31 cellular contexts compared by ENCODE assay signal in the genomic region with DNA sequence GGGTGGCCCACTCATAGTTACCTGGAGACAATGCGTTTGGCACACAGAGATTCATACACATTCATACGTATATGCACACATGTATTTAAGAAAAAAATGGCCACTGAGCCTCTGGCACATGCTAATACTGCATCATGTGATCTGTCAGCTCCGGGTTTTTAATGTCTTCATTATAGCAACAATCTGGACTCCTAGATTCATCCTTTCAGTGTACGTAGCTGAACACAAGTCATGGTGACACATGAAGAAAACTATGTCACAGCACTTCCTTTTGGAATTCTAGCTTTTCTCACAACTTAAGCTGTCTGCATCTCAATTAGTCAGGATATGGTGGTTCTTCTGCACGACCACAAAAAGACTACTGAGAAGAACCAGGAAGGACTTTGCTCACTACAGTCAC. TPM values are rescaled to one million over a fixed set of nuclear protein-coding genes. Genes with fewer than 3 reads are reported as not detected.
DNase-seq lines count a peak whose midpoint lies in the region; ATAC-seq, FAIRE-seq and TF ChIP-seq lines count a peak whose summit lies in the region.
"Had no signal": no experiment of that assay in that cellular context is flagged by ENCODE, and none has a peak within 500 bp of the region (broad histone marks: within the 10 kb centered on the region; RNA-seq: fewer than 3 reads in every experiment).

No MANE protein-coding gene starts in this region.

- 3% methylated on average over 5 of the region's 5 CpGs for WGBS in K562 (ENCODE audit: insufficient coverage, low coverage, missing lambda C conversion rate)
- WGBS in mesenchymal stem cell = 57% methylated on average over 5 of the region's 5 CpGs
- 79% methylated on average over 5 of the region's 5 CpGs for WGBS in esophagus muscularis mucosa

- H3K9me1 ChIP-seq in K562 (ENCODE audit: control insufficient read depth, insufficient read depth, low read length) = no peaks in the 10 kb centered on the region

- no peak for FAIRE-seq in K562 (lab: Jason Lieb, UNC)
- FAIRE-seq: G401.6 had no signal

- intact Hi-C loops in K562 (cut with micrococcal nuclease) = no loop called here
- intact Hi-C loops in esophagus muscularis mucosa (cut with DNase I) = no loop called here

- no peak overlapping the region for H3K14ac ChIP-seq in mesenchymal stem cell (ENCODE audit: low read length in 2 of 2)

- no peaks in the 10 kb centered on the region for H3K79me2 ChIP-seq in K562 (ENCODE audit: control insufficient read depth, insufficient read depth, low read length)

- TF ChIP-seq CTCF in HFFc6 (IDR thresholded peaks at IDR 0.05) (no peak), K562 (IDR thresholded peaks at IDR 0.05 in 2 of 3, conservative IDR thresholded peaks at IDR 0.05 in 1 of 3; ENCODE audit: insufficient read depth in 2 of 3, low read depth in 1 of 3, low read length in 3 of 3) (no peak), esophagus muscularis mucosa (IDR thresholded peaks at IDR 0.05) (no peak)

- no peak for TF ChIP-seq POLR2A in K562 (conservative IDR thresholded peaks at IDR 0.05)
- no peak for TF ChIP-seq POLR2A in esophagus muscularis mucosa (IDR thresholded peaks at IDR 0.05; ENCODE audit: low read depth)

- no TSS peak for BruUV-seq in K562 (replicated peaks; lab: Mats Ljungman, UMichigan)

- no peaks in the 10 kb centered on the region for H3K79me1 ChIP-seq in mesenchymal stem cell (replicated peaks; ENCODE audit: low read length, poor library complexity, severe bottlenecking)

- no peak overlapping the region for H2BK120ac ChIP-seq in mesenchymal stem cell (ENCODE audit: low read depth, low read length)

- H3K27ac Mint-ChIP-seq in HFFc6 = no peak overlapping the region
- H3K27ac Mint-ChIP-seq: activated CD8-positive, alpha-beta memory T cell treated with anti-CD3 and anti-CD28 coated beads, Interleukin-2, amount 10 ng/mL, durations not matched to agents 7 days and 5 days; activated T-cell treated with anti-CD3 and anti-CD28 coated beads, Interleukin-2, amount 50 U/mL, for 72 hours; B cell; CD8-positive, alpha-beta memory T cell; GM23338; IgD-negative memory B cell; neural progenitor cell; stimulated activated naive B cell treated with anti-CD40 and anti-IgM and Interleukin-4, amounts not matched to agents 10 μg/mL and 1 μg/mL and 100 μg/mL, for 72 hours; WTC11 had no signal

- no peak overlapping the region for H4K91ac ChIP-seq in mesenchymal stem cell (ENCODE audit: low read length)

- in situ Hi-C loops in K562 (cut with MboI) = loop anchor here (25.0 kb wide), 1 partner anchor 472 kb away; a partner anchor contains a TSS

- peaks cover 3% of the 10 kb centered on the region for H3K27me3 Mint-ChIP-seq in HFFc6 (ENCODE audit: insufficient read depth)
- H3K27me3 Mint-ChIP-seq: IgD-negative memory B cell; stimulated activated naive B cell treated with anti-CD40 and anti-IgM and Interleukin-4, amounts not matched to agents 10 μg/mL and 1 μg/mL and 100 μg/mL, for 72 hours had no signal

- H3K27ac ChIP-seq in K562 (ENCODE audit: extremely low read depth, low read depth, low read length) (no peak overlapping the region), mesenchymal stem cell (ENCODE audit: low read length, poor library complexity, severe bottlenecking) (no peak overlapping the region), esophagus muscularis mucosa (replicated peaks in 1 of 4) (no peak overlapping the region)
- H3K27ac ChIP-seq: epithelial cell of prostate, foreskin keratinocyte, neural progenitor cell, Peyer's patch had no signal

- H3K36me3 ChIP-seq in K562 (ENCODE audit: control insufficient read depth, insufficient read depth, low read length) (no peaks in the 10 kb centered on the region), mesenchymal stem cell (ENCODE audit: control insufficient read depth in 1 of 2, insufficient read depth in 2 of 2, low read depth in 1 of 2, low read length in 2 of 2) (peaks cover 2 to 4% of the 10 kb centered on the region in 2 experiments), esophagus muscularis mucosa (no peaks in the 10 kb centered on the region)
- H3K36me3 ChIP-seq: neural progenitor cell, Peyer's patch had no signal

- H3K18ac ChIP-seq in mesenchymal stem cell (ENCODE audit: low read depth in 1 of 2, low read length in 2 of 2) = no peak overlapping the region

- H2BK15ac ChIP-seq in mesenchymal stem cell (ENCODE audit: low read depth, poor library complexity, severe bottlenecking) = no peak overlapping the region

- H2AK5ac ChIP-seq in mesenchymal stem cell (ENCODE audit: low read length, severe bottlenecking) = no peak overlapping the region

- H3K9ac ChIP-seq in K562 (ENCODE audit: insufficient read depth in 1 of 2, low read depth in 2 of 2, low read length in 2 of 2) = no peak overlapping the region
- no peak overlapping the region for H3K9ac ChIP-seq in mesenchymal stem cell (ENCODE audit: low read length)
- H3K9ac ChIP-seq: neural progenitor cell had no signal

- H3K4me2 ChIP-seq in K562 (ENCODE audit: insufficient read depth, low read length) (no peak overlapping the region), mesenchymal stem cell (ENCODE audit: low read length, poor library complexity, severe bottlenecking) (no peak overlapping the region)
- H3K4me2 ChIP-seq: GM23338, neural progenitor cell had no signal

- ATAC-seq in K562 = no peak
- no peak for ATAC-seq in GM21528 (IDR thresholded peaks at IDR 0.05; ENCODE audit: low FRiP score, unreplicated experiment)
- ATAC-seq: activated CD8-positive, alpha-beta memory T cell treated with anti-CD3 and anti-CD28 coated beads, Interleukin-2, amount 10 ng/mL, durations not matched to agents 7 days and 5 days; activated T-cell treated with anti-CD3 and anti-CD28 coated beads, Interleukin-2, amount 50 U/mL, for 72 hours; foreskin keratinocyte; GM23338; sciatic nerve; stimulated activated naive B cell treated with anti-CD40 and anti-IgM and Interleukin-4, amounts not matched to agents 10 μg/mL and 1 μg/mL and 100 μg/mL, for 72 hours; WTC11 had no signal

- H2BK5ac ChIP-seq in mesenchymal stem cell (ENCODE audit: low read depth, low read length, poor library complexity, severe bottlenecking) = no peak overlapping the region

- H3K4me1 Mint-ChIP-seq in HFFc6 (ENCODE audit: low read depth) = peaks cover 18% of the 10 kb centered on the region
- H3K4me1 Mint-ChIP-seq: activated CD8-positive, alpha-beta memory T cell treated with anti-CD3 and anti-CD28 coated beads, Interleukin-2, amount 10 ng/mL, durations not matched to agents 7 days and 5 days; B cell; CD8-positive, alpha-beta memory T cell; GM23338; IgD-negative memory B cell; neural progenitor cell; WTC11 had no signal

- no peak for TF ChIP-seq RAD21 in K562 (CRISPR knock-in tag; conservative IDR thresholded peaks at IDR 0.05 in 1 of 2, IDR thresholded peaks at IDR 0.05 in 1 of 2)

- H3K4me3 ChIP-seq in K562 = no peak overlapping the region
- no peak overlapping the region for H3K4me3 ChIP-seq in mesenchymal stem cell (ENCODE audit: insufficient read depth in 1 of 2, low read depth in 1 of 2, low read length in 2 of 2)
- H3K4me3 ChIP-seq in esophagus muscularis mucosa = no peak overlapping the region
- H3K4me3 ChIP-seq: GM23338, neural progenitor cell, Peyer's patch had no signal

- CTCF ChIA-PET in K562 (lab: Yijun Ruan, JAX; ENCODE audit: low intra/inter-chr PET ratio) = no interaction called here

- POLR2A ChIA-PET in K562 (lab: Yijun Ruan, JAX) = interaction anchor here (0.7 to 0.9 kb wide), 2 partner anchors 11 to 14 kb away, joined by 4 to 5 read pairs; no protein-coding TSS in a partner anchor

- no peak overlapping the region for H2AFZ ChIP-seq in K562 (ENCODE audit: low read depth, low read length)
- H2AFZ ChIP-seq in mesenchymal stem cell (ENCODE audit: low read depth, low read length) = no peak overlapping the region
- H2AFZ ChIP-seq: GM23338, neural progenitor cell had no signal

- peaks cover 0 to 22% of the 10 kb centered on the region in 2 experiments; a peak in 4 of 5 replicates for H3K27me3 ChIP-seq in K562 (ENCODE audit: control insufficient read depth in 2 of 2, insufficient read depth in 2 of 2, low read length in 2 of 2)
- no peaks in the 10 kb centered on the region for H3K27me3 ChIP-seq in mesenchymal stem cell (ENCODE audit: control insufficient read depth in 1 of 2, insufficient read depth in 1 of 2, low read length in 2 of 2)
- H3K27me3 ChIP-seq in esophagus muscularis mucosa = no peaks in the 10 kb centered on the region
- H3K27me3 ChIP-seq: foreskin keratinocyte, neural progenitor cell, Peyer's patch had no signal

- no peaks in the 10 kb centered on the region for H4K20me1 ChIP-seq in K562 (replicated peaks; ENCODE audit: control insufficient read depth, insufficient read depth, low read length)

- no peak overlapping the region for H4K8ac ChIP-seq in mesenchymal stem cell (ENCODE audit: low read length)

- H3K4ac ChIP-seq in mesenchymal stem cell (ENCODE audit: low read depth in 1 of 2, low read length in 2 of 2) = no peak overlapping the region

- H3K23ac ChIP-seq in mesenchymal stem cell (ENCODE audit: low read length in 2 of 2) = no peak overlapping the region

- TF ChIP-seq EP300 in K562 (IDR thresholded peaks at IDR 0.05; ENCODE audit: low read length) (no peak), esophagus muscularis mucosa (IDR thresholded peaks at IDR 0.05) (no peak)

- DNase-seq in AG08395 (ENCODE audit: low spot score) = peak; percentile 56
- peak; percentile 39 for DNase-seq in HFFc6
- DNase-seq in K562 (ENCODE audit: extremely low read depth in 1 of 4, low spot score in 3 of 4) = no peak
- DNase-seq in mesenchymal stem cell = peak; percentile 66
- DNase-seq in NCI-H748 (lab: John Stamatoyannopoulos, UW; ENCODE audit: unreplicated experiment) = no peak
- no peak for DNase-seq in NCI-H1694 (lab: John Stamatoyannopoulos, UW)
- no peak for DNase-seq in esophagus muscularis mucosa (ENCODE audit: extremely low spot score)
- DNase-seq: 8988T; activated CD8-positive, alpha-beta memory T cell treated with anti-CD3 and anti-CD28 coated beads, Interleukin-2, amount 10 ng/mL, durations not matched to agents 7 days and 5 days; activated naive CD4-positive, alpha-beta T cell; activated T-cell treated with anti-CD3 and anti-CD28 coated beads, Interleukin-2, amount 50 U/mL, for 72 hours; CD8-positive, alpha-beta memory T cell; DMS153; mammary epithelial cell; NCI-H1092 treated with DMSO at 0.1 percent for 48 hours; NCI-H1930; NCI-H69; Peyer's patch; stimulated activated naive B cell treated with anti-CD40 and anti-IgM and Interleukin-4, amounts not matched to agents 10 μg/mL and 1 μg/mL and 100 μg/mL, for 72 hours; T1000 had no signal

- H3K4me1 ChIP-seq in K562 (replicated peaks in 1 of 2; ENCODE audit: control insufficient read depth in 2 of 2, insufficient read depth in 2 of 2, low read length in 2 of 2) (no peaks in the 10 kb centered on the region), mesenchymal stem cell (ENCODE audit: control insufficient read depth, insufficient read depth, low read depth, low read length) (peaks cover 6% of the 10 kb centered on the region), esophagus muscularis mucosa (no peaks in the 10 kb centered on the region)
- H3K4me1 ChIP-seq: foreskin keratinocyte, neural progenitor cell, Peyer's patch had no signal

- H3K9me3 ChIP-seq in K562 (replicated peaks; ENCODE audit: control insufficient read depth, insufficient read depth, low read depth, low read length) (no peaks in the 10 kb centered on the region), mesenchymal stem cell (ENCODE audit: control insufficient read depth, low read length) (no peaks in the 10 kb centered on the region), esophagus muscularis mucosa (no peaks in the 10 kb centered on the region)
- H3K9me3 ChIP-seq: Peyer's patch had no signal

- no peaks in the 10 kb centered on the region for H3K36me3 Mint-ChIP-seq in HFFc6 (ENCODE audit: low read depth)
- H3K36me3 Mint-ChIP-seq: activated CD8-positive, alpha-beta memory T cell treated with anti-CD3 and anti-CD28 coated beads, Interleukin-2, amount 10 ng/mL, durations not matched to agents 7 days and 5 days; IgD-negative memory B cell had no signal

- H2BK12ac ChIP-seq in mesenchymal stem cell (ENCODE audit: low read length in 2 of 2) = no peak overlapping the region

- H3K4me3 Mint-ChIP-seq in HFFc6 = no peak overlapping the region
- H3K4me3 Mint-ChIP-seq: activated CD8-positive, alpha-beta memory T cell treated with anti-CD3 and anti-CD28 coated beads, Interleukin-2, amount 10 ng/mL, durations not matched to agents 7 days and 5 days; activated T-cell treated with anti-CD3 and anti-CD28 coated beads, Interleukin-2, amount 50 U/mL, for 72 hours; B cell; brain; CD8-positive, alpha-beta memory T cell; GM23338; IgD-negative memory B cell; neural progenitor cell; stimulated activated naive B cell treated with anti-CD40 and anti-IgM and Interleukin-4, amounts not matched to agents 10 μg/mL and 1 μg/mL and 100 μg/mL, for 72 hours; WTC11 had no signal

- H3K9me3 Mint-ChIP-seq in HFFc6 = no peaks in the 10 kb centered on the region
- H3K9me3 Mint-ChIP-seq: activated T-cell treated with anti-CD3 and anti-CD28 coated beads, Interleukin-2, amount 50 U/mL, for 72 hours; CD8-positive, alpha-beta memory T cell; GM23338; IgD-negative memory B cell; neural progenitor cell; stimulated activated naive B cell treated with anti-CD40 and anti-IgM and Interleukin-4, amounts not matched to agents 10 μg/mL and 1 μg/mL and 100 μg/mL, for 72 hours had no signal

RNA-seq across cellular contexts. Expression of a gene that starts 24.7 kb away (rescaled TPM):
- total RNA-seq in HFFc6 (2021; fragmentation: NEBNext Ultra II Directional; extraction: Animal tissue kit (Norgen Biotek cat#: 25700)) = under 1 TPM; 0.33 to 0.90 (median 0.59) TPM
- total RNA-seq in K562 (2011; cell fraction: chromatin; rRNA removed; ENCODE audit: low replicate concordance) = 0.56 and 0.69 TPM in 2 replicates
- 0.17 and 0.39 TPM in 2 replicates for total RNA-seq in K562 (2011; cell fraction: nucleolus; rRNA removed)
- 0.29 and 0.61 TPM in 2 replicates for total RNA-seq in K562 (2011; cell fraction: nucleoplasm; rRNA removed)
- total RNA-seq in K562 (2014; rRNA removed) (0.20 TPM in 1 of 2 replicates, not detected in the other), K562 (2014; rRNA removed; fragmentation: Illumina TruSeq; extraction: Trizol) (0.19 and 0.22 TPM in 2 replicates), K562 (2015; rRNA removed; fragmentation: Illumina TruSeq; extraction: Trizol) (0.18 and 0.23 TPM in 2 replicates), K562 (2021) (0.22 and 0.55 TPM in 2 replicates), esophagus muscularis mucosa (1 to 10 TPM in 1 of 4 donors, under 1 TPM in 2, not detected in 1; 0.63 to 1.2 (median 0.66) TPM)
- polyA plus RNA-seq in K562 (2011; rRNA removed) (0.20 and 0.30 TPM in 2 replicates), K562 (2014; fragmentation: Illumina TruSeq; extraction: Trizol) (0.12 TPM in 1 of 2 replicates, not detected in the other), K562 (2014; fragmentation: Nextera tagmentation; extraction: Ambion mirVana) (under 1 TPM in 1 of 2 experiments, not detected in 1; 0.04 TPM), K562 (2014; rRNA removed) (0.53 and 0.57 TPM in 2 replicates)
- 0.34 TPM in 2 replicates for polyA plus RNA-seq in K562 (2011; cell fraction: cytosol; rRNA removed)
- polyA plus RNA-seq in K562 (2011; cell fraction: nucleus; rRNA removed) = 0.18 and 0.38 TPM in 2 replicates
- polyA plus RNA-seq in K562 (2012) = 0.18 and 0.21 TPM in 2 replicates
- 0.11 and 0.12 TPM in 2 replicates for polyA minus RNA-seq in K562 (2011; rRNA and poly(A)+ RNA removed)
- not detected in 2 replicates for polyA minus RNA-seq in K562 (2011; cell fraction: cytosol; rRNA and poly(A)+ RNA removed)
- polyA minus RNA-seq in K562 (2011; cell fraction: nucleus; rRNA and poly(A)+ RNA removed) = 0.22 and 0.27 TPM in 2 replicates
- 1.0 TPM for polyA plus RNA-seq in mesenchymal stem cell (2013, experiment 1 of 2)
- 0.82 TPM for polyA plus RNA-seq in mesenchymal stem cell (2013, experiment 2 of 2)

RNA-seq across cellular contexts. Expression of a gene that starts 24.7 kb away (rescaled TPM):
- 10 to 100 TPM; 26.9 to 34.4 (median 27.6) TPM for total RNA-seq in HFFc6 (2021; fragmentation: NEBNext Ultra II Directional; extraction: Animal tissue kit (Norgen Biotek cat#: 25700))
- total RNA-seq in K562 (2011; cell fraction: chromatin; rRNA removed; ENCODE audit: low replicate concordance) = 24.0 and 28.8 TPM in 2 replicates
- total RNA-seq in K562 (2011; cell fraction: nucleolus; rRNA removed) = 15.3 and 16.3 TPM in 2 replicates
- 18.6 and 20.9 TPM in 2 replicates for total RNA-seq in K562 (2011; cell fraction: nucleoplasm; rRNA removed)
- 41.9 and 58.6 TPM in 2 replicates for total RNA-seq in K562 (2014; rRNA removed)
- 43.4 and 46.4 TPM in 2 replicates for total RNA-seq in K562 (2014; rRNA removed; fragmentation: Illumina TruSeq; extraction: Trizol)
- total RNA-seq in K562 (2015; rRNA removed; fragmentation: Illumina TruSeq; extraction: Trizol) = 49.7 and 49.8 TPM in 2 replicates
- total RNA-seq in K562 (2021) = 66.6 and 66.7 TPM in 2 replicates
- 20.4 and 21.4 TPM in 2 replicates for polyA plus RNA-seq in K562 (2011; rRNA removed)
- 14.2 and 16.4 TPM in 2 replicates for polyA plus RNA-seq in K562 (2011; cell fraction: cytosol; rRNA removed)
- polyA plus RNA-seq in K562 (2011; cell fraction: nucleus; rRNA removed) = 18.5 and 23.6 TPM in 2 replicates
- 20.2 and 31.0 TPM in 2 replicates for polyA plus RNA-seq in K562 (2012)
- 48.4 and 49.4 TPM in 2 replicates for polyA plus RNA-seq in K562 (2014; fragmentation: Illumina TruSeq; extraction: Trizol)
- polyA plus RNA-seq in K562 (2014; fragmentation: Nextera tagmentation; extraction: Ambion mirVana) = 1 to 10 TPM; 6.8 to 8.0 TPM
- 31.3 and 33.1 TPM in 2 replicates for polyA plus RNA-seq in K562 (2014; rRNA removed)
- 32.2 and 37.5 TPM in 2 replicates for polyA minus RNA-seq in K562 (2011; rRNA and poly(A)+ RNA removed)
- polyA minus RNA-seq in K562 (2011; cell fraction: cytosol; rRNA and poly(A)+ RNA removed) = 30.1 and 30.8 TPM in 2 replicates
- polyA minus RNA-seq in K562 (2011; cell fraction: nucleus; rRNA and poly(A)+ RNA removed) = 8.1 and 12.1 TPM in 2 replicates
- polyA plus RNA-seq in mesenchymal stem cell (2013, experiment 1 of 2) = 15.6 TPM
- polyA plus RNA-seq in mesenchymal stem cell (2013, experiment 2 of 2) = 15.9 TPM
- 10 to 100 TPM; 17.4 to 22.0 (median 20.8) TPM for total RNA-seq in esophagus muscularis mucosa

Comparison
In these comparisons a context has a peak if more than half of its experiments do, and no peak if none do; other contexts are left out.
1. DNase-seq: peak in AG08395 (single experiment), HFFc6 (single experiment) and mesenchymal stem cell (single experiment); none in K562 (0 of 4), NCI-H748 (single experiment), NCI-H1694 (single experiment) and esophagus muscularis mucosa (single experiment).